8 cellular contexts compared by ENCODE assay signal in the genomic region with DNA sequence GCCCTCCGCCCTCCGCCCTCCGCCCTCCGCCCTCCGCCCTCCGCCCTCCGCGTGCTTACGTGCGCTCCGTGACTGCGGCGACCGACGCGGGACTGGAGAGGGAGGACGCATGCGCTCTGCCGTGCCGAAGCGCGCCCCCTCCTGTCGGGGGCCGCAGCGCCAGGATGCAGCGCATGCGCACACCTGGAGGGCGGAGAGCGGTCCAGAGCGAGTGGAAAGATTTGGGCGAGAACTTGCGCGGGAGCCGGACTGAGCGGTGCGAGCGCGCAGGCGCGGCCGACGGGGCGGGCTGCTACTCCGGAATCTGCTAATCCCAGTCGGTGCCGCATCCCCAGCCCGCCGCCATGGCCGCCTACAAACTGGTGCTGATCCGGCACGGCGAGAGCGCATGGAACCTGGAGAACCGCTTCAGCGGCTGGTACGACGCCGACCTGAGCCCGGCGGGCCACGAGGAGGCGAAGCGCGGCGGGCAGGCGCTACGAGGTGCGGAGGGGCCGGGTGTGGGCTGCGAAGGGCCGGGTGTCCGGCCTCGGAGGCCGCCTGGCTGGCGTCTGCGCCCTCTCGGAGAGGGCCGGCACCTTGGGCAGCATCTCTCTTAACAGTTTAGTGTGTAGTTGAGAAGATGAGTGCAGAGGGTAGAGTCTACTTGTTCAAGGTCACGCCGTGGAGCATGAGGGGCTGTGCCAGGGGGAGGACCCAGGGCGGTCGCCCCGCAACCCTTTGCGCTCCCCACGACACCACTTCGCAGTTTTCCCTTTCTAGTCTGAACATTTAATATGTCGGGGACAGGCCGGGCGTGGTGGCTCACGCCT. TPM values are rescaled to one million over a fixed set of nuclear protein-coding genes. Genes with fewer than 3 reads are reported as not detected.
DNase-seq lines count a peak whose midpoint lies in the region; ATAC-seq, FAIRE-seq and TF ChIP-seq lines count a peak whose summit lies in the region.

TSS of gene PGAM1 (plus strand) at position 228 of the 812 bp plus-strand sequence. CDS start at position 345, 117 bp downstream.

- POLR2A ChIA-PET in endothelial cell of umbilical vein (lab: Charles Lee) = no interaction called here

- H3K9ac ChIP-seq in OCI-LY1 (ENCODE audit: low read length) (peak within 1 kb of the TSS; percentile 99), endothelial cell of umbilical vein (replicated peaks; ENCODE audit: extremely low read depth, insufficient read depth, low read length) (peak within 1 kb of the TSS; percentile 85)

- H3K79me2 ChIP-seq in OCI-LY1 (ENCODE audit: insufficient read depth, low read length) (peaks cover 30% of the 10 kb centered on the region), endothelial cell of umbilical vein (ENCODE audit: control insufficient read depth, insufficient read depth, low read length) (peaks cover 53% of the 10 kb centered on the region)

- no peaks in the 10 kb centered on the region for H3K9me1 ChIP-seq in endothelial cell of umbilical vein (replicated peaks; ENCODE audit: control insufficient read depth, extremely low read depth, insufficient read depth, low read length)

- CTCF ChIA-PET in endothelial cell of umbilical vein (lab: Charles Lee) = interaction anchor here (1.4 to 2.3 kb wide), 2 partner anchors 19 to 21 kb away, joined by 3 to 7 read pairs; no protein-coding TSS in a partner anchor

- peaks cover 37% of the 10 kb centered on the region for H3K36me3 ChIP-seq in OCI-LY1 (ENCODE audit: insufficient read depth, low read length)
- H3K36me3 ChIP-seq in endothelial cell of umbilical vein (ENCODE audit: control insufficient read depth in 2 of 2, extremely low read depth in 1 of 2, insufficient read depth in 2 of 2, low read length in 2 of 2) = peaks cover 5 to 12% of the 10 kb centered on the region in 2 experiments

- ATAC-seq in GM21515 (IDR thresholded peaks at IDR 0.05; ENCODE audit: unreplicated experiment) = peak; percentile 84

- no peak within 1 kb of the TSS for H2AFZ ChIP-seq in OCI-LY1 (ENCODE audit: low read length)
- H2AFZ ChIP-seq in endothelial cell of umbilical vein (ENCODE audit: low read depth, low read length) = peak within 1 kb of the TSS; percentile 82

- H3K27me3 ChIP-seq in OCI-LY1 (ENCODE audit: insufficient read depth, low read length) = no peaks in the 10 kb centered on the region
- no peaks in the 10 kb centered on the region for H3K27me3 ChIP-seq in endothelial cell of umbilical vein (ENCODE audit: control insufficient read depth in 2 of 2, insufficient read depth in 2 of 2, low read length in 2 of 2)
- no peaks in the 10 kb centered on the region for H3K27me3 ChIP-seq in mononuclear cell (ENCODE audit: insufficient read depth, low read length)

- H3K4me1 ChIP-seq in OCI-LY1 (ENCODE audit: insufficient read depth, low read length, severe bottlenecking) (peaks cover 24% of the 10 kb centered on the region), endothelial cell of umbilical vein (ENCODE audit: control insufficient read depth, extremely low read depth, insufficient read depth, low read length) (peaks cover 27% of the 10 kb centered on the region), mononuclear cell (ENCODE audit: insufficient read depth, low read length) (peaks cover 74% of the 10 kb centered on the region)

- DNase-seq in DMS 273 (lab: John Stamatoyannopoulos, UW; ENCODE audit: unreplicated experiment) (peak; percentile 95), HuH-7 (ENCODE audit: low spot score) (peak; percentile 98), endothelial cell of umbilical vein (ENCODE audit: low read depth, low spot score) (peak; percentile 99)
- peak; percentile 98 for DNase-seq in activated CD8-positive, alpha-beta memory T cell treated with anti-CD3 and anti-CD28 coated beads, Interleukin-2, amount 50 U/mL, for 48 hours
- peak; percentile 83 to 90 for DNase-seq in stimulated activated CD8-positive, alpha-beta memory T cell treated with anti-CD3 and anti-CD28 coated beads, Interleukin-4, amount 100 ng/mL, for 1 hour (ENCODE audit: low read depth in 2 of 2, low spot score in 1 of 2)

- FAIRE-seq in endothelial cell of umbilical vein (lab: Jason Lieb, UNC) = peak; percentile 87

- dilution Hi-C loops in endothelial cell of umbilical vein (cut with MboI; ENCODE audit: extremely low pct_ligation_motif_present, low sequenced_read_pairs) = no loop called here

- BruUV-seq in endothelial cell of umbilical vein (replicated peaks; lab: Mats Ljungman, UMichigan) = TSS peak; percentile 28

- TF ChIP-seq POLR2A in endothelial cell of umbilical vein (IDR thresholded peaks at IDR 0.05; ENCODE audit: low read depth, low read length) = no peak

- no peaks in the 10 kb centered on the region for H3K9me2 ChIP-seq in OCI-LY1 (ENCODE audit: low read depth, low read length)

- no peaks in the 10 kb centered on the region for H3F3A ChIP-seq in OCI-LY1 (ENCODE audit: insufficient read depth, low read length)

- TF ChIP-seq CTCF in OCI-LY1 (IDR thresholded peaks at IDR 0.05; ENCODE audit: low read length) (peak; percentile 32; the same call in 1 of the 2 replicates), endothelial cell of umbilical vein (IDR thresholded peaks at IDR 0.05; ENCODE audit: extremely low read depth in 1 of 2, insufficient read depth in 1 of 2, low read depth in 1 of 2, low read length in 2 of 2) (peak; percentile 66 to 91)

- H4K20me1 ChIP-seq in OCI-LY1 (ENCODE audit: insufficient read depth, low read length) (no peaks in the 10 kb centered on the region), endothelial cell of umbilical vein (replicated peaks; ENCODE audit: control insufficient read depth, extremely low read depth, insufficient read depth, low read length) (no peaks in the 10 kb centered on the region)

- H3K27ac ChIP-seq in OCI-LY1 (ENCODE audit: low read depth, low read length, poor library complexity, severe bottlenecking) (peak within 1 kb of the TSS; percentile 80), endothelial cell of umbilical vein (ENCODE audit: insufficient read depth, low read depth, low read length) (peak within 1 kb of the TSS; percentile 79)

- H3K9me3 ChIP-seq in OCI-LY1 (ENCODE audit: low read length) = no peaks in the 10 kb centered on the region
- no peaks in the 10 kb centered on the region for H3K9me3 ChIP-seq in endothelial cell of umbilical vein (replicated peaks; ENCODE audit: control insufficient read depth, insufficient read depth, low read length)
- H3K9me3 ChIP-seq in mononuclear cell (ENCODE audit: low read depth, low read length) = no peaks in the 10 kb centered on the region

- H3K4me3 ChIP-seq in OCI-LY1 (ENCODE audit: low read depth, low read length, poor library complexity, severe bottlenecking) (peak within 1 kb of the TSS; percentile 100), endothelial cell of umbilical vein (replicated peaks in 1 of 3; ENCODE audit: insufficient read depth in 1 of 3, low read depth in 1 of 3, low read length in 3 of 3) (peak within 1 kb of the TSS; percentile 76 to 95 (median 86)), mononuclear cell (ENCODE audit: low read length) (peak within 1 kb of the TSS; percentile 93)

- intact Hi-C loops in endothelial cell of umbilical vein (cut with micrococcal nuclease) = loop anchor here (1.0 to 5.0 kb wide), 2 partner anchors 19 to 71 kb away; partner anchors contain the start of genes MMS19 and UBTD1

- peak within 1 kb of the TSS; percentile 99 for H3K4me2 ChIP-seq in OCI-LY1 (ENCODE audit: low read length)
- H3K4me2 ChIP-seq in endothelial cell of umbilical vein (ENCODE audit: insufficient read depth, low read length) = peak within 1 kb of the TSS; percentile 94

TF ChIP-seq in endothelial cell of umbilical vein, 7 proteins besides CTCF, POLR2A, EP300 and RAD21:
- TF ChIP-seq JUN (IDR thresholded peaks at IDR 0.05; ENCODE audit: borderline replicate concordance, insufficient read depth, insufficient read length, low read depth) (no peak), MYC (IDR thresholded peaks at IDR 0.05; ENCODE audit: low read depth, low read length) (no peak), POLR2AphosphoS5 (IDR thresholded peaks at IDR 0.05; ENCODE audit: insufficient read depth, low read depth, low read length) (peak; percentile 81)

RNA-seq across cellular contexts. Expression of gene PGAM1, which starts in this region (rescaled TPM):
- 357 and 375 TPM in 2 replicates for total RNA-seq in endothelial cell of umbilical vein
- 372 and 375 TPM in 2 replicates for polyA plus RNA-seq in endothelial cell of umbilical vein
- polyA plus RNA-seq in endothelial cell of umbilical vein (2011; cell fraction: cytosol; rRNA removed) = 404 and 435 TPM in 2 replicates
- 176 and 177 TPM in 2 replicates for polyA plus RNA-seq in endothelial cell of umbilical vein (2011; cell fraction: nucleus; rRNA removed)
- 424 and 476 TPM in 2 replicates for polyA plus RNA-seq in endothelial cell of umbilical vein (2012)
- 299 and 337 TPM in 2 replicates for polyA minus RNA-seq in endothelial cell of umbilical vein
- polyA minus RNA-seq in endothelial cell of umbilical vein (2011; cell fraction: cytosol; rRNA and poly(A)+ RNA removed) = 244 TPM
- 55.8 and 60.8 TPM in 2 replicates for polyA minus RNA-seq in endothelial cell of umbilical vein (2011; cell fraction: nucleus; rRNA and poly(A)+ RNA removed)
- 155 TPM for total RNA-seq in mononuclear cell

Comparison
In these comparisons a context has a peak if more than half of its experiments do, and no peak if none do; other contexts are left out.
1. Peak in every context shown above with its lines: DNase-seq, ATAC-seq, H3K4me3 ChIP-seq and H3K27ac ChIP-seq.